Comparison of ENCODE assay signal across 9 cellular contexts in genomic region chr2:85704800-85705679, GRCh38. TPM values are rescaled to one million over a fixed set of nuclear protein-coding genes. Genes with fewer than 3 reads are reported as not detected.
A peak's percentile ranks its signal among the peaks of the same experiment; 100 is the strongest.
DNase-seq lines count a peak whose midpoint lies in the region; ATAC-seq, FAIRE-seq and TF ChIP-seq lines count a peak whose summit lies in the region.
"Had no signal": no experiment of that assay in that cellular context is flagged by ENCODE, and none has a peak within 500 bp of the region (broad histone marks: within the 10 kb centered on the region; RNA-seq: fewer than 3 reads in every experiment).

No MANE protein-coding gene starts in this region.

- DNase-seq in activated CD4-positive, alpha-beta T cell treated with anti-CD3 and anti-CD28 coated beads for 36 hours, result peak; percentile 24
- no peak for DNase-seq in activated CD4-positive, alpha-beta T cell treated with anti-CD3 and anti-CD28 coated beads for 4 hours
- DNase-seq in psoas muscle (no peak), NCI-H2029 (lab: John Stamatoyannopoulos, UW) (no peak), GM19238 (ENCODE audit: insufficient read length, low spot score) (no peak), D721Med (ENCODE audit: insufficient read length, low spot score) (no peak)

- POLR2A ChIA-PET in activated CD4-positive, alpha-beta T cell treated with anti-CD3 and anti-CD28 coated beads for 36 hours (lab: Charles Lee), result no interaction called here

- 60 to 89% (median 70%) methylated on average over 8 of the region's 8 CpGs for WGBS in adipose tissue, 3 donors
- WGBS in psoas muscle, 3 donors, result 85 to 90% (median 85%) methylated on average over 8 of the region's 8 CpGs

- H3K4me3 Mint-ChIP-seq in activated CD4-positive, alpha-beta T cell treated with anti-CD3 and anti-CD28 coated beads for 36 hours, result no peak overlapping the region

- H3K27me3 ChIP-seq in psoas muscle (ENCODE audit: insufficient read depth in 3 of 3, low read length in 2 of 3), result no peaks in the 10 kb centered on the region

- H3K36me3 Mint-ChIP-seq in activated CD4-positive, alpha-beta T cell treated with anti-CD3 and anti-CD28 coated beads for 36 hours (ENCODE audit: low read depth), result no peaks in the 10 kb centered on the region

- no peak overlapping the region for H3K4me3 ChIP-seq in psoas muscle

- TF ChIP-seq CTCF in psoas muscle (IDR thresholded peaks at IDR 0.05), result no peak
- no peak for TF ChIP-seq CTCF in D721Med (IDR thresholded peaks at IDR 0.05; ENCODE audit: insufficient read depth, missing control alignments)

- H3K27ac ChIP-seq in adipose tissue (ENCODE audit: low read depth, low read length) (peak overlapping the region; percentile 47), psoas muscle (peak overlapping the region; percentile 87)

- no peak overlapping the region for H3K27ac Mint-ChIP-seq in activated CD4-positive, alpha-beta T cell treated with anti-CD3 and anti-CD28 coated beads for 36 hours

- CTCF ChIA-PET in activated CD4-positive, alpha-beta T cell treated with anti-CD3 and anti-CD28 coated beads for 36 hours (lab: Charles Lee), result interaction anchor here (0.7 to 6.6 kb wide), 9 partner anchors 8 to 303 kb away, joined by 3 to 53 read pairs (median 5); no protein-coding TSS in a partner anchor

- FAIRE-seq in D721Med (lab: Jason Lieb, UNC), result no peak

- peaks cover 7% of the 10 kb centered on the region for H3K27me3 Mint-ChIP-seq in activated CD4-positive, alpha-beta T cell treated with anti-CD3 and anti-CD28 coated beads for 36 hours

- intact Hi-C loops in activated CD4-positive, alpha-beta T cell treated with anti-CD3 and anti-CD28 coated beads for 36 hours (cut with DNase I, micrococcal nuclease), result no loop called here
- intact Hi-C loops in psoas muscle (cut with DNase I), result loop anchor here in 1 of 2 donors (5.0 kb wide), 1 partner anchor 68 kb away; no protein-coding TSS in a partner anchor

- no peaks in the 10 kb centered on the region for H3K9me3 Mint-ChIP-seq in activated CD4-positive, alpha-beta T cell treated with anti-CD3 and anti-CD28 coated beads for 36 hours (ENCODE audit: low read depth)

- no peaks in the 10 kb centered on the region for H3K36me3 ChIP-seq in psoas muscle (ENCODE audit: insufficient read depth in 1 of 2, low read depth in 1 of 2)

- peaks cover 29% of the 10 kb centered on the region for H3K4me1 Mint-ChIP-seq in activated CD4-positive, alpha-beta T cell treated with anti-CD3 and anti-CD28 coated beads for 36 hours

- H3K4me1 ChIP-seq in psoas muscle, result peaks cover 63% of the 10 kb centered on the region

- no peaks in the 10 kb centered on the region for H3K9me3 ChIP-seq in psoas muscle

- no peak for ATAC-seq in activated CD4-positive, alpha-beta T cell treated with anti-CD3 and anti-CD28 coated beads for 36 hours
- peak; percentile 51 for ATAC-seq in HG03460 (IDR thresholded peaks at IDR 0.05; ENCODE audit: unreplicated experiment)
- ATAC-seq in psoas muscle, result no peak

RNA-seq across cellular contexts. Expression of gene GNLY, which starts 10.9 kb away (rescaled TPM):
- 10 to 100 TPM; 18.9 to 21.6 TPM for total RNA-seq in activated CD4-positive, alpha-beta T cell treated with anti-CD3 and anti-CD28 coated beads for 36 hours
- 1 to 10 TPM; 1.2 to 4.7 (median 2.3) TPM for polyA plus RNA-seq in adipose tissue
- 10 to 100 TPM in 1 of 4 donors, 1 to 10 TPM in 2, under 1 TPM in 1; 0.58 to 20.0 (median 5.8) TPM for total RNA-seq in psoas muscle
- 10 to 100 TPM in 2 of 3 donors, 1 to 10 TPM in 1; 4.9 to 31.6 (median 23.4) TPM for polyA plus RNA-seq in psoas muscle
- total RNA-seq: RPMI7951 had no signal

RNA-seq across cellular contexts. Expression of gene SFTPB, which starts 37.0 kb away (rescaled TPM):
- not detected for total RNA-seq in activated CD4-positive, alpha-beta T cell treated with anti-CD3 and anti-CD28 coated beads for 36 hours
- polyA plus RNA-seq in adipose tissue (1 to 10 TPM in 2 of 3 donors, not detected in 1; 1.7 to 2.4 TPM), psoas muscle (1 to 10 TPM in 1 of 3 donors, under 1 TPM in 2; 0.04 to 1.5 (median 0.98) TPM)
- total RNA-seq in psoas muscle, result 1 to 10 TPM in 2 of 4 donors, under 1 TPM in 2; 0.25 to 1.1 (median 0.96) TPM
- total RNA-seq: RPMI7951 had no signal

RNA-seq across cellular contexts. Expression of gene ATOH8, which starts 48.8 kb away (rescaled TPM):
- not detected for total RNA-seq in activated CD4-positive, alpha-beta T cell treated with anti-CD3 and anti-CD28 coated beads for 36 hours
- polyA plus RNA-seq in adipose tissue (10 to 100 TPM; 10.2 to 57.5 (median 29.5) TPM), psoas muscle (10 to 100 TPM; 48.7 to 77.2 (median 59.4) TPM)
- total RNA-seq in psoas muscle, result 10 to 100 TPM; 22.0 to 82.1 (median 57.3) TPM

Comparison
In these comparisons a context has a peak if more than half of its experiments do, and no peak if none do; other contexts are left out.
1. RNA of gene ATOH8, which starts 48.8 kb away (total RNA-seq): 22.0 to 82.1 TPM in psoas muscle; not detected in activated CD4-positive, alpha-beta T cell treated with anti-CD3 and anti-CD28 coated beads for 36 hours; every median in the first group is over 10 times any median in the second.